1 cellular context compared by ENCODE assay signal in genomic region chr17:65093930-65094329, GRCh38.
TF ChIP-seq lines count a peak whose summit lies in the region.

No MANE protein-coding gene starts in this region.

TF ChIP-seq in A549, 52 proteins besides CTCF, POLR2A, EP300 and RAD21 (continued from another document):
- TF ChIP-seq ATOH8 (CRISPR knock-in tag; IDR thresholded peaks at IDR 0.05; ENCODE audit: low read depth) (no peak), KDM5A (IDR thresholded peaks at IDR 0.05) (no peak), CEBPB (IDR thresholded peaks at IDR 0.05) (no peak), EHF (CRISPR knock-in tag; IDR thresholded peaks at IDR 0.05) (no peak), E2F6 (IDR thresholded peaks at IDR 0.05; ENCODE audit: borderline replicate concordance, low read depth) (no peak), EHMT2 (IDR thresholded peaks at IDR 0.05; ENCODE audit: low read depth) (no peak), PHF8 (IDR thresholded peaks at IDR 0.05; ENCODE audit: borderline replicate concordance, low read depth) (no peak), SREBF2 (IDR thresholded peaks at IDR 0.05) (no peak), ZC3H11A (IDR thresholded peaks at IDR 0.05) (no peak), PBX3 (IDR thresholded peaks at IDR 0.05) (no peak), JUN (IDR thresholded peaks at IDR 0.05) (no peak), ZSCAN20 (CRISPR knock-in tag; IDR thresholded peaks at IDR 0.05) (no peak), ESRRA (IDR thresholded peaks at IDR 0.05; ENCODE audit: borderline replicate concordance, low read length) (no peak), HEYL (CRISPR knock-in tag; IDR thresholded peaks at IDR 0.05) (no peak), HOXA7 (CRISPR knock-in tag; IDR thresholded peaks at IDR 0.05) (no peak), MAFK (IDR thresholded peaks at IDR 0.05; ENCODE audit: partially characterized antibody) (no peak)
- TF ChIP-seq, protein P1, sequence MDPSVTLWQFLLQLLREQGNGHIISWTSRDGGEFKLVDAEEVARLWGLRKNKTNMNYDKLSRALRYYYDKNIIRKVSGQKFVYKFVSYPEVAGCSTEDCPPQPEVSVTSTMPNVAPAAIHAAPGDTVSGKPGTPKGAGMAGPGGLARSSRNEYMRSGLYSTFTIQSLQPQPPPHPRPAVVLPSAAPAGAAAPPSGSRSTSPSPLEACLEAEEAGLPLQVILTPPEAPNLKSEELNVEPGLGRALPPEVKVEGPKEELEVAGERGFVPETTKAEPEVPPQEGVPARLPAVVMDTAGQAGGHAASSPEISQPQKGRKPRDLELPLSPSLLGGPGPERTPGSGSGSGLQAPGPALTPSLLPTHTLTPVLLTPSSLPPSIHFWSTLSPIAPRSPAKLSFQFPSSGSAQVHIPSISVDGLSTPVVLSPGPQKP (IDR thresholded peaks at IDR 0.05; ENCODE audit: low read depth, low read length): no peak
TF ChIP-seq in A549: peak in this region for 0.
